ENCODE assay signal across 8 cellular contexts in the genomic region with DNA sequence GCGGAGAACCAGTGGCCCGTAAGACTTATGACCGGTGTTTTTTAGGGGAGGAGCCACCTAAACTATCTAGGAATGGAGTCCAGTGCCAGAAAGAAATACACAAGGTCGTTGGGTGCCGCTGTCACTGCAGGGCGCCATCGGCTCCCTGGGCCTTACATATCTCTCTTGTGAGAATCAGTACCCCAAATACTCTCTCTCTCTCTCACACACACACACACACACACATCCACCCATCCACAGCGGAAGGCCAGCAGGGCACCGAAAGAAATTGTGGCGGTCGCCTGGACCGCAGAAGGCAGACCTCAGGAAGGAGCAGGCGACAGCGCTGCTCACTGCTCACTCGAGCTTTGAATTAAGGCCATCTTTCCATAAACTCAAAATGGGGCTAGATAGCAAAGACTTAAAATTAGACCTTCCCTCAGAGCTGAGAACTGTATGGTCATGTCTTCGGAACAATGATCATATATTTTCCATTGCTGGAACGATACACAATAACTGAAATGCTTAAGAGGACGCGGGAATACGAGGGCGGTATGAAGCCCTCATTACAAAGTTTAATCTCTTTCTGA. TPM values are rescaled to one million over a fixed set of nuclear protein-coding genes. Genes with fewer than 3 reads are reported as not detected.
A peak's percentile ranks its signal among the peaks of the same experiment; 100 is the strongest.
DNase-seq lines count a peak whose midpoint lies in the region; ATAC-seq and TF ChIP-seq lines count a peak whose summit lies in the region.

No MANE protein-coding gene starts in this region.

- TF ChIP-seq CTCF in left ventricle myocardium inferior (IDR thresholded peaks at IDR 0.05; ENCODE audit: borderline replicate concordance) (no peak), Peyer's patch (IDR thresholded peaks at IDR 0.05) (no peak), upper lobe of right lung (IDR thresholded peaks at IDR 0.05) (no peak), GM10248 (IDR thresholded peaks at IDR 0.05; ENCODE audit: control extremely low read depth, extremely low read depth, low read depth, missing control alignments) (no peak)

- H3K27ac ChIP-seq in left ventricle myocardium inferior (replicated peaks) (no peak overlapping the region), Peyer's patch (no peak overlapping the region), upper lobe of right lung (no peak overlapping the region)

- H3K9me3 ChIP-seq in left ventricle myocardium inferior (replicated peaks) (no peaks in the 10 kb centered on the region), Peyer's patch (no peaks in the 10 kb centered on the region), iPS-18c (ENCODE audit: control insufficient read depth, insufficient read depth, low read length) (no peaks in the 10 kb centered on the region), upper lobe of right lung (no peaks in the 10 kb centered on the region)

- CTCF ChIA-PET in GM10248 (lab: Yijun Ruan, JAX): no interaction called here

- intact Hi-C loops in left ventricle myocardium inferior (cut with micrococcal nuclease) (no loop called here), Right ventricle myocardium inferior (cut with DNase I) (no loop called here), upper lobe of right lung (cut with DNase I) (no loop called here)

- peaks cover 92% of the 10 kb centered on the region for H3K27me3 ChIP-seq in left ventricle myocardium inferior (ENCODE audit: low read depth)
- H3K27me3 ChIP-seq in Peyer's patch: peaks cover 0 to 5% of the 10 kb centered on the region in 2 donors
- peaks cover 32% of the 10 kb centered on the region for H3K27me3 ChIP-seq in upper lobe of right lung

- DNase-seq in left ventricle myocardium inferior (no peak), Right ventricle myocardium inferior (ENCODE audit: missing footprints) (no peak), Peyer's patch (peak in 1 of 3 donors; percentile 52), upper lobe of right lung (no peak), kidney tubule cell (ENCODE audit: low spot score) (no peak), GM10248 (ENCODE audit: extremely low spot score) (no peak), NCI-H146 treated with DMSO at 0.1 percent for 48 hours (lab: John Stamatoyannopoulos, UW; ENCODE audit: unreplicated experiment) (no peak)

- ATAC-seq in Right ventricle myocardium inferior (no peak), upper lobe of right lung (no peak)

- H3K4me3 ChIP-seq in left ventricle myocardium inferior (peak overlapping the region; percentile 67), Peyer's patch (peak overlapping the region; percentile 12 to 62 (median 30)), iPS-18c (ENCODE audit: insufficient read depth, low read depth, low read length) (peak overlapping the region; percentile 34), upper lobe of right lung (peak overlapping the region; percentile 20)

- H3K36me3 ChIP-seq in left ventricle myocardium inferior: peaks cover under 1% of the 10 kb centered on the region
- H3K36me3 ChIP-seq in Peyer's patch: peaks cover 0 to under 1% (median 0%) of the 10 kb centered on the region in 3 donors
- peaks cover 6% of the 10 kb centered on the region for H3K36me3 ChIP-seq in upper lobe of right lung

- H3K4me1 ChIP-seq in left ventricle myocardium inferior (peaks cover 38% of the 10 kb centered on the region), Peyer's patch (peaks cover 0 to 32% (median 11%) of the 10 kb centered on the region in 4 donors), upper lobe of right lung (peaks cover 23% of the 10 kb centered on the region)

- POLR2A ChIA-PET in GM10248 (lab: Yijun Ruan, JAX): no interaction called here

- no peak for TF ChIP-seq POLR2A in Peyer's patch (IDR thresholded peaks at IDR 0.05)

RNA-seq across cellular contexts. Expression of a gene that starts 10.3 kb away (rescaled TPM):
- total RNA-seq in left ventricle myocardium inferior (0.88 TPM), Right ventricle myocardium inferior (1.6 TPM), Peyer's patch (1 to 10 TPM; 1.9 to 5.0 (median 2.5) TPM), upper lobe of right lung (3.5 TPM)
